In genomic region chr3:115652738-115653137, GRCh38 we compare ENCODE assay signal across 16 cellular contexts. TPM values are rescaled to one million over a fixed set of nuclear protein-coding genes. Genes with fewer than 3 reads are reported as not detected.
DNase-seq lines count a peak whose midpoint lies in the region; ATAC-seq lines count a peak whose summit lies in the region.
"Had no signal": no experiment of that assay in that cellular context is flagged by ENCODE, and none has a peak within 500 bp of the region (broad histone marks: within the 10 kb centered on the region; RNA-seq: fewer than 3 reads in every experiment).

No MANE protein-coding gene starts in this region.

- DNase-seq in NOMO-1 treated with DMSO at 0.1 percent for 48 hours (lab: John Stamatoyannopoulos, UW; ENCODE audit: unreplicated experiment) (peak; percentile 88), H7 (no peak), head of caudate nucleus (no peak), NCI-H1105 (lab: John Stamatoyannopoulos, UW) (no peak)
- no peak for DNase-seq in stimulated activated naive CD8-positive, alpha-beta T cell treated with anti-CD3 and anti-CD28 coated beads, Interleukin-15, Interleukin-2, amounts not matched to agents 100 U/mL and 50 U/mL, for 24 hours
- DNase-seq: activated CD4-positive, alpha-beta memory T cell treated with anti-CD3 and anti-CD28 coated beads for 36 hours; dermis blood vessel endothelial cell; NCI-H524 treated with DMSO at 0.1 percent for 48 hours; posterior cingulate gyrus; stimulated activated CD4-positive, alpha-beta T cell treated with anti-CD3 and anti-CD28 coated beads, Interleukin-4, amount 100 ng/mL, for 4 hours; T-cell had no signal

- H3K4me3 ChIP-seq in H7 (ENCODE audit: insufficient read depth, low read depth, low read length): no peak overlapping the region
- H3K4me3 ChIP-seq: lung had no signal

- no peaks in the 10 kb centered on the region for H3K36me3 ChIP-seq in H7 (replicated peaks; ENCODE audit: control insufficient read depth, insufficient read depth, low read length)

- peak; percentile 76 for ATAC-seq in GM18511 (IDR thresholded peaks at IDR 0.05; ENCODE audit: unreplicated experiment)
- ATAC-seq in GM21423 (IDR thresholded peaks at IDR 0.05; ENCODE audit: unreplicated experiment): peak; percentile 71
- ATAC-seq in HG03060 (IDR thresholded peaks at IDR 0.05; ENCODE audit: low read depth, unreplicated experiment): peak; percentile 59
- ATAC-seq in stimulated activated naive CD8-positive, alpha-beta T cell treated with anti-CD3 and anti-CD28 coated beads, Interleukin-15, Interleukin-2, amounts not matched to agents 100 U/mL and 50 U/mL, for 24 hours: no peak
- ATAC-seq: activated naive CD4-positive, alpha-beta T cell treated with anti-CD3 and anti-CD28 coated beads, Interleukin-2, amount 50 U/mL, for 72 hours; T-cell had no signal

- no peaks in the 10 kb centered on the region for H3K27me3 ChIP-seq in H7 (ENCODE audit: control insufficient read depth, insufficient read depth, low read length)

- intact Hi-C loops in head of caudate nucleus (cut with DNase I): no loop called here

RNA-seq across cellular contexts. Expression of gene GAP43, which starts 29.4 kb away (rescaled TPM):
- 24.8 and 26.4 TPM in 2 replicates for total RNA-seq in H7 (2014; rRNA removed; shearing (Covaris generic))
- total RNA-seq: activated CD4-positive, alpha-beta memory T cell treated with anti-CD3 and anti-CD28 coated beads for 36 hours; activated naive CD4-positive, alpha-beta T cell treated with anti-CD3 and anti-CD28 coated beads, Interleukin-2, amount 50 U/mL, for 72 hours; dermis blood vessel endothelial cell; T-cell had no signal
